Comparison of ENCODE assay signal across 12 cellular contexts in the genomic region with DNA sequence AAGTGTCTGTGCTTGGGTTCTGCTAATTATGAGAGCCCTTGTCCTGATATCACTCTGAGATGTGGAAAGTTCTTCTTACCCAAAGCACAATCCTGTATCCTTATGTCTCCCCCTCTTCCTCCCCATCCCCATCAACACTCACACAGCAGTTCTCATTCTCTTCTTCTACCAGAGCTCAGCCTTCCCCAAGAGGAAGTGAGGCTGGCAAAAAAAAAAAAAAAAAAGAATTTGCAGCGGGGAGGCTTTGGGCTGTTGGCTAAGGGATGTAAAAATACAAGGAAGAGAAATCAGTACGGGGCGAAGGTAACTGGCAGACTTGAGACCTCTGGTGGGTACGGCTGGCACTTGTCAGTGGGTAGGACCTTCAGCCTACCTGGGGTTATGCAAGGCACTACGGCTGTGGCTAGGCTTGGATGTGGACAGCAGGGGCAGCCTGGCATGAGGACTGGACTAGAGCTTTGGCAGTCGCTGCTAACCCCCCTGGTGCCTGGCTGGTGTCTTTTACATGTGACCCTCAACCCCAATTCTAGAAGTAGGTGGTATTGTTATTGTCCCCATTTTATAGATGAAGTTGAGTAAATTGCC. TPM values are rescaled to one million over a fixed set of nuclear protein-coding genes. Genes with fewer than 3 reads are reported as not detected.
DNase-seq lines count a peak whose midpoint lies in the region; ATAC-seq and TF ChIP-seq lines count a peak whose summit lies in the region.
"Had no signal": no experiment of that assay in that cellular context is flagged by ENCODE, and none has a peak within 500 bp of the region (broad histone marks: within the 10 kb centered on the region; RNA-seq: fewer than 3 reads in every experiment).

No MANE protein-coding gene starts in this region.

- no peak overlapping the region for H3K27ac Mint-ChIP-seq in natural killer cell treated with Interleukin-12 subunit alpha and Interleukin-12 subunit beta and Interleukin-15 and Interleukin-18, amount 100 ng/mL, for 72 hours

- H3K4me1 ChIP-seq in PC-3 (ENCODE audit: insufficient read depth, low read length) (peaks cover 16% of the 10 kb centered on the region), spleen (peaks cover 0 to 43% (median 11%) of the 10 kb centered on the region in 6 donors)

- no peak for TF ChIP-seq POLR2A in spleen (IDR thresholded peaks at IDR 0.05)

- H3K4me3 Mint-ChIP-seq in natural killer cell treated with Interleukin-12 subunit alpha and Interleukin-12 subunit beta and Interleukin-15 and Interleukin-18, amount 100 ng/mL, for 72 hours = no peak overlapping the region

- H3K9me3 ChIP-seq in PC-3 (ENCODE audit: low read length) = no peaks in the 10 kb centered on the region
- no peaks in the 10 kb centered on the region for H3K9me3 ChIP-seq in spleen
- H3K9me3 ChIP-seq: vagina had no signal

- H3K36me3 ChIP-seq in PC-3 (ENCODE audit: low read depth, low read length) (no peaks in the 10 kb centered on the region), spleen (no peaks in the 10 kb centered on the region)
- H3K36me3 ChIP-seq: vagina had no signal

- ATAC-seq in PC-3 (no peak), GM18868 (IDR thresholded peaks at IDR 0.05; ENCODE audit: unreplicated experiment) (no peak)
- no peak for ATAC-seq in natural killer cell treated with Interleukin-12 subunit alpha and Interleukin-12 subunit beta and Interleukin-15 and Interleukin-18, amount 100 ng/mL, for 72 hours

- H3F3A ChIP-seq in PC-3 (ENCODE audit: low read length, unreplicated experiment) = no peaks in the 10 kb centered on the region

- H3K27me3 Mint-ChIP-seq in natural killer cell treated with Interleukin-12 subunit alpha and Interleukin-12 subunit beta and Interleukin-15 and Interleukin-18, amount 100 ng/mL, for 72 hours = peaks cover 28 to 38% of the 10 kb centered on the region in 2 donors

- CTCF ChIA-PET in PC-3 (lab: Charles Lee) = interaction anchor here (0.6 kb wide), 1 partner anchor 19 kb away, joined by 6 read pairs; no protein-coding TSS in a partner anchor

- TF ChIP-seq CTCF in PC-3 (conservative IDR thresholded peaks at IDR 0.05; ENCODE audit: low read depth, low read length) (no peak), spleen (IDR thresholded peaks at IDR 0.05 in 8 of 11, conservative IDR thresholded peaks at IDR 0.05 in 3 of 11) (no peak)

- peak overlapping the region; percentile 40; the same call in 1 of the 2 replicates for H3K4me2 ChIP-seq in PC-3 (ENCODE audit: low read length)

- BruUV-seq in PC-3 (replicated peaks; lab: Mats Ljungman, UMichigan) = no TSS peak

- peak overlapping the region; percentile 32 for H2AFZ ChIP-seq in PC-3 (ENCODE audit: low read length)

- DNase-seq in activated effector memory CD4-positive, alpha-beta T cell treated with anti-CD3 and anti-CD28 coated beads, Interleukin-2, amount 50 U/mL, for 16 hours = peak; percentile 60
- DNase-seq in activated effector memory CD4-positive, alpha-beta T cell treated with Interleukin-2 at 50 U/mL for 16 hours = no peak
- DNase-seq in PC-3 = no peak
- peak; percentile 16 for DNase-seq in ecto neural progenitor cell (ENCODE audit: low spot score)
- peak; percentile 27 for DNase-seq in spleen
- no peak for DNase-seq in OCI-M2 (lab: John Stamatoyannopoulos, UW; ENCODE audit: unreplicated experiment)
- no peak for DNase-seq in natural killer cell treated with Interleukin-12 subunit alpha and Interleukin-12 subunit beta and Interleukin-15 and Interleukin-18, amount 100 ng/mL, for 72 hours (ENCODE audit: low spot score)
- DNase-seq: erythroblast, T-helper 1 cell had no signal

- intact Hi-C loops in PC-3 (cut with micrococcal nuclease) = no loop called here
- intact Hi-C loops in spleen (cut with DNase I; ENCODE audit: low total_unique reads) = no loop called here

- WGBS in spleen, 5 donors = 34 to 48% (median 39%) methylated on average over 6 of the region's 6 CpGs

- no peak overlapping the region for H3K4me3 ChIP-seq in PC-3 (ENCODE audit: low read length)
- no peak overlapping the region for H3K4me3 ChIP-seq in spleen
- H3K4me3 ChIP-seq: vagina had no signal

- H3K79me2 ChIP-seq in PC-3 (ENCODE audit: low read length) = no peaks in the 10 kb centered on the region

- H3K27ac ChIP-seq in PC-3 (ENCODE audit: low read length) (no peak overlapping the region), spleen (no peak overlapping the region)
- H3K27ac ChIP-seq: vagina had no signal

- no peaks in the 10 kb centered on the region for H4K20me1 ChIP-seq in PC-3 (ENCODE audit: low read length)

- H3K4me1 Mint-ChIP-seq in natural killer cell treated with Interleukin-12 subunit alpha and Interleukin-12 subunit beta and Interleukin-15 and Interleukin-18, amount 100 ng/mL, for 72 hours (ENCODE audit: low read depth in 2 of 2) = peaks cover 0 to 6% of the 10 kb centered on the region in 2 donors
- H3K4me1 Mint-ChIP-seq: brain had no signal

- no peaks in the 10 kb centered on the region for H3K9me2 ChIP-seq in PC-3 (replicated peaks; ENCODE audit: low read length)

- H3K27me3 ChIP-seq in PC-3 (ENCODE audit: low read length) (no peaks in the 10 kb centered on the region), spleen (replicated peaks in 1 of 7) (peaks cover 0 to 6% (median 0%) of the 10 kb centered on the region in 7 donors)
- H3K27me3 ChIP-seq: vagina had no signal

- POLR2A ChIA-PET in PC-3 (lab: Charles Lee; ENCODE audit: unreplicated experiment) = no interaction called here

- no peaks in the 10 kb centered on the region for H3K9me3 Mint-ChIP-seq in natural killer cell treated with Interleukin-12 subunit alpha and Interleukin-12 subunit beta and Interleukin-15 and Interleukin-18, amount 100 ng/mL, for 72 hours

- H3K9ac ChIP-seq in PC-3 (ENCODE audit: low read length) = no peak overlapping the region

- H3K36me3 Mint-ChIP-seq in natural killer cell treated with Interleukin-12 subunit alpha and Interleukin-12 subunit beta and Interleukin-15 and Interleukin-18, amount 100 ng/mL, for 72 hours = no peaks in the 10 kb centered on the region
- H3K36me3 Mint-ChIP-seq: brain had no signal

RNA-seq across cellular contexts. Expression of a gene that starts 5.4 kb away (rescaled TPM):
- total RNA-seq in PC-3 (2014; rRNA removed) = 3.7 and 7.0 TPM in 2 replicates
- total RNA-seq in spleen = 10 to 100 TPM in 5 of 7 donors, 1 to 10 TPM in 2; 6.8 to 16.3 (median 11.9) TPM
- 1 to 10 TPM; 2.0 to 6.1 (median 5.3) TPM for polyA plus RNA-seq in spleen
- under 1 TPM in 1 of 2 donors, not detected in 1; 0.69 TPM for total RNA-seq in natural killer cell treated with Interleukin-12 subunit alpha and Interleukin-12 subunit beta and Interleukin-15 and Interleukin-18, amount 100 ng/mL, for 72 hours

Comparison
In these comparisons a context has a peak if more than half of its experiments do, and no peak if none do; other contexts are left out.
1. DNase-seq: peak in activated effector memory CD4-positive, alpha-beta T cell treated with anti-CD3 and anti-CD28 coated beads, Interleukin-2, amount 50 U/mL, for 16 hours (single experiment), ecto neural progenitor cell (single experiment) and spleen (single experiment); none in activated effector memory CD4-positive, alpha-beta T cell treated with Interleukin-2 at 50 U/mL for 16 hours (single experiment), PC-3 (single experiment), OCI-M2 (single experiment) and natural killer cell treated with Interleukin-12 subunit alpha and Interleukin-12 subunit beta and Interleukin-15 and Interleukin-18, amount 100 ng/mL, for 72 hours (single experiment).